Comparison of ENCODE assay signal across 14 cellular contexts in the genomic region with DNA sequence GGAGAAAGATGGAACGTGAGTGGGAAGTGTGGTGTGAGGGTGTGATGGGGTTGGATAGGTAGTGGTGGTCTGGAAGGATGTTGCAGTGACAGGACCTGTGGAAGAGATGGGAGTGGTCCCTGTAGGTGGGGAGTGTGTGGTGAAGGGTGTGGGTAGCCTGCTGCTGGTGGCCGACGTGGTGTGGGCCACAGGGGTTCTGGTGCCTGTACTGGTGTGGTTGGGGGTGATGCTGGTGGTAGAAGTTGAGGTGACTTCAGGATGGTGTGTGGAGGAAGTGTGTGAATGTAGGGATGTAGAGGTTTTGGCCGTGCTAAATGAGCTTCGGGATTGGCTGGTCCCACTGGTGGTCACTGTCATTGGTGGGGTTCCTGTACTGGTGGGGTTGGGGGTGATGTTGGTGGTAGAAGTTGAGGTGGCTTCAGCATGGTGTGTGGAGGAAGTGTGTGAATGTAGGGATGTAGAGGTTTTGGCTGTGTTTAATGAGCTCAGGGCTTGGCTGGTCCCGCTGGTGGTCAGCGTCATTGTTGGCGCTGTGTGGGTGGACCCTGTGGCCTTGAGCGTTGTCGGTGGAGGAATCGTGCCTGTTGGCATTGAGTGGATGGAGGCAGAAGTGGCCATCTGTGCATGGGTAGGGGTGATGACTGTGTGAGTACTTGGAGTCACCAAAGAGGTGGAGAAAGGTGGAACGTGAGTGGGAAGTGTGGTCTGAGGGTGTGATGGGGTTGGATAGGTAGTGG. TPM values are rescaled to one million over a fixed set of nuclear protein-coding genes. Genes with fewer than 3 reads are reported as not detected.
A peak's percentile ranks its signal among the peaks of the same experiment; 100 is the strongest.
DNase-seq lines count a peak whose midpoint lies in the region; ATAC-seq and TF ChIP-seq lines count a peak whose summit lies in the region.
"Had no signal": no experiment of that assay in that cellular context is flagged by ENCODE, and none has a peak within 500 bp of the region (broad histone marks: within the 10 kb centered on the region; RNA-seq: fewer than 3 reads in every experiment).

No MANE protein-coding gene starts in this region.

- H3K4ac ChIP-seq in neuronal stem cell (ENCODE audit: low read length) = no peak overlapping the region

- H3K4me3 ChIP-seq in CD4-positive, CD25-positive, alpha-beta regulatory T cell (ENCODE audit: low read depth, low read length) = no peak overlapping the region
- no peak overlapping the region for H3K4me3 ChIP-seq in gastroesophageal sphincter
- H3K4me3 ChIP-seq in neuronal stem cell (ENCODE audit: low read length in 2 of 2) = peak overlapping the region in 1 of 2 donors; percentile 61

- peaks cover 0 to 25% (median 9%) of the 10 kb centered on the region in 4 donors for H3K4me1 Mint-ChIP-seq in CD4-positive, CD25-positive, alpha-beta regulatory T cell

- no peak overlapping the region for H2BK12ac ChIP-seq in neuronal stem cell (ENCODE audit: low read length)

- peak overlapping the region; percentile 32 for H3K23ac ChIP-seq in neuronal stem cell (ENCODE audit: low read depth, low read length, poor library complexity)

- no peak overlapping the region for H2BK120ac ChIP-seq in neuronal stem cell (ENCODE audit: low read depth, low read length)

- H3K4me2 ChIP-seq in neuronal stem cell (ENCODE audit: insufficient read depth, low read length, poor library complexity, severe bottlenecking) = no peak overlapping the region

- H2BK5ac ChIP-seq in neuronal stem cell (ENCODE audit: low read length) = peak overlapping the region; percentile 43

- TF ChIP-seq CTCF in gastroesophageal sphincter (IDR thresholded peaks at IDR 0.05) = no peak

- peak overlapping the region; percentile 44 for H4K8ac ChIP-seq in neuronal stem cell (ENCODE audit: low read depth, low read length)

- TF ChIP-seq EP300 in gastroesophageal sphincter (IDR thresholded peaks at IDR 0.05) = no peak

- H3K27ac ChIP-seq in CD4-positive, CD25-positive, alpha-beta regulatory T cell (ENCODE audit: insufficient read depth, low read length, poor library complexity, severe bottlenecking) = no peak overlapping the region
- H3K27ac ChIP-seq in gastroesophageal sphincter (no peak overlapping the region), neuronal stem cell (replicated peaks; ENCODE audit: low read length) (no peak overlapping the region)

- no peaks in the 10 kb centered on the region for H3K36me3 ChIP-seq in CD4-positive, CD25-positive, alpha-beta regulatory T cell (ENCODE audit: control insufficient read depth, insufficient read depth, low read length)
- H3K36me3 ChIP-seq in gastroesophageal sphincter (peaks cover 0 to 20% of the 10 kb centered on the region in 2 donors), neuronal stem cell (replicated peaks in 1 of 2; ENCODE audit: control insufficient read depth in 2 of 2, insufficient read depth in 2 of 2, low read length in 2 of 2) (peaks cover 0 to 3% of the 10 kb centered on the region in 2 donors)

- DNase-seq in CD4-positive, CD25-positive, alpha-beta regulatory T cell = peak in 1 of 3 donors; percentile 3
- DNase-seq in LoVo (ENCODE audit: low spot score) (peak; percentile 2), neuronal stem cell (ENCODE audit: low spot score) (no peak), HPDE6-E6E7 (ENCODE audit: extremely low spot score) (no peak), NCI-H524 treated with DMSO at 0.1 percent for 48 hours (lab: John Stamatoyannopoulos, UW) (no peak), pons (ENCODE audit: low spot score) (no peak)
- DNase-seq: COR-L47, erythroblast, NCI-H510A had no signal

- no peaks in the 10 kb centered on the region for H3K27me3 ChIP-seq in CD4-positive, CD25-positive, alpha-beta regulatory T cell (ENCODE audit: control insufficient read depth, insufficient read depth, low read length)
- H3K27me3 ChIP-seq in gastroesophageal sphincter = no peaks in the 10 kb centered on the region
- H3K27me3 ChIP-seq in neuronal stem cell (ENCODE audit: control insufficient read depth in 3 of 3, insufficient read depth in 3 of 3, low read depth in 1 of 3, low read length in 3 of 3) = no peaks in the 10 kb centered on the region

- H3K4me1 ChIP-seq in CD4-positive, CD25-positive, alpha-beta regulatory T cell (ENCODE audit: control insufficient read depth, insufficient read depth, low read length, poor library complexity, severe bottlenecking) = no peaks in the 10 kb centered on the region
- H3K4me1 ChIP-seq in gastroesophageal sphincter = no peaks in the 10 kb centered on the region
- peaks cover 0 to 10% of the 10 kb centered on the region in 2 donors for H3K4me1 ChIP-seq in neuronal stem cell (ENCODE audit: control insufficient read depth in 2 of 2, insufficient read depth in 1 of 2, low read depth in 1 of 2, low read length in 2 of 2)

- peaks cover 0 to 6% (median 2%) of the 10 kb centered on the region in 7 donors for H3K9me3 Mint-ChIP-seq in CD4-positive, CD25-positive, alpha-beta regulatory T cell

- H3K4me3 Mint-ChIP-seq in CD4-positive, CD25-positive, alpha-beta regulatory T cell = no peak overlapping the region
- H3K4me3 Mint-ChIP-seq: type B pancreatic cell had no signal

- H2BK15ac ChIP-seq in neuronal stem cell (ENCODE audit: low read length) = no peak overlapping the region

- ATAC-seq in CD4-positive, CD25-positive, alpha-beta regulatory T cell (ENCODE audit: low read depth in 2 of 2) = peak in 1 of 2 donors; percentile 14
- peak; percentile 40 for ATAC-seq in gastroesophageal sphincter
- no peak for ATAC-seq in GM19023 (IDR thresholded peaks at IDR 0.05; ENCODE audit: unreplicated experiment)

- whole genome bisulfite sequencing in gastroesophageal sphincter (ENCODE audit: low coverage in 1 of 2), 2 donors = 76 to 79% methylated on average over 12 of the region's 12 CpGs
- 100% methylated on average over 1 of the region's 12 CpGs for WGBS in neuronal stem cell (ENCODE audit: extremely low coverage in 2 of 2, insufficient read length in 2 of 2, insufficient replicate concordance in 1 of 2), 2 donors

- H3K18ac ChIP-seq in neuronal stem cell (ENCODE audit: low read length) = peak overlapping the region; percentile 20

- peaks cover 19% of the 10 kb centered on the region for H3K36me3 Mint-ChIP-seq in CD4-positive, CD25-positive, alpha-beta regulatory T cell

- peak overlapping the region; percentile 6 for H3K14ac ChIP-seq in neuronal stem cell (ENCODE audit: low read length)

- no peaks in the 10 kb centered on the region for H3K9me3 ChIP-seq in CD4-positive, CD25-positive, alpha-beta regulatory T cell (ENCODE audit: control insufficient read depth in 2 of 2, low read length in 2 of 2)
- H3K9me3 ChIP-seq in gastroesophageal sphincter (no peaks in the 10 kb centered on the region), neuronal stem cell (replicated peaks in 1 of 2; ENCODE audit: control insufficient read depth in 2 of 2, insufficient read depth in 1 of 2, low read depth in 1 of 2, low read length in 2 of 2) (peaks cover 6 to 8% of the 10 kb centered on the region in 2 donors)

- H3K9ac ChIP-seq in neuronal stem cell (ENCODE audit: low read depth, low read length, poor library complexity) = no peak overlapping the region

- TF ChIP-seq POLR2A in gastroesophageal sphincter (IDR thresholded peaks at IDR 0.05) = no peak

- no peaks in the 10 kb centered on the region for H3K27me3 Mint-ChIP-seq in CD4-positive, CD25-positive, alpha-beta regulatory T cell
- H3K27me3 Mint-ChIP-seq: type B pancreatic cell had no signal

- no peak overlapping the region for H2AK5ac ChIP-seq in neuronal stem cell (ENCODE audit: low read depth, low read length)

- H4K91ac ChIP-seq in neuronal stem cell (ENCODE audit: low read depth, low read length, poor library complexity) = peak overlapping the region; percentile 39

- no peak overlapping the region for H2AFZ ChIP-seq in neuronal stem cell (ENCODE audit: low read length)

- peaks cover 4% of the 10 kb centered on the region for H3K79me1 ChIP-seq in neuronal stem cell (ENCODE audit: low read depth, low read length)

- H3K27ac Mint-ChIP-seq in CD4-positive, CD25-positive, alpha-beta regulatory T cell = peak overlapping the region in 2 of 3 donors; percentile 1 to 56

RNA-seq across cellular contexts. Expression of gene MUC6, which starts 19.1 kb away (rescaled TPM):
- total RNA-seq in CD4-positive, CD25-positive, alpha-beta regulatory T cell = not detected
- polyA plus RNA-seq in CD4-positive, CD25-positive, alpha-beta regulatory T cell = under 1 TPM in 1 of 4 donors, not detected in 3; 0.23 TPM
- total RNA-seq in gastroesophageal sphincter = under 1 TPM in 1 of 4 donors, not detected in 3; 0.77 TPM
- polyA plus RNA-seq in neuronal stem cell (2013, experiment 1 of 2) = not detected
- polyA plus RNA-seq in neuronal stem cell (2013, experiment 2 of 2) = not detected
- total RNA-seq: M059J, SK-MEL-5 had no signal

RNA-seq across cellular contexts. Expression of gene MUC2, which starts 57.2 kb away (rescaled TPM):
- not detected for total RNA-seq in CD4-positive, CD25-positive, alpha-beta regulatory T cell
- not detected for polyA plus RNA-seq in CD4-positive, CD25-positive, alpha-beta regulatory T cell
- under 1 TPM in 1 of 4 donors, not detected in 3; 0.08 TPM for total RNA-seq in gastroesophageal sphincter
- not detected for polyA plus RNA-seq in neuronal stem cell (2013, experiment 1 of 2)
- polyA plus RNA-seq in neuronal stem cell (2013, experiment 2 of 2) = under 0.01 TPM
- total RNA-seq: M059J, SK-MEL-5 had no signal
